ENCODE assay signal across 22 cellular contexts in genomic region chr7:77197135-77197534, GRCh38. TPM values are rescaled to one million over a fixed set of nuclear protein-coding genes. Genes with fewer than 3 reads are reported as not detected.
DNase-seq lines count a peak whose midpoint lies in the region; ATAC-seq and TF ChIP-seq lines count a peak whose summit lies in the region.
"Had no signal": no experiment of that assay in that cellular context is flagged by ENCODE, and none has a peak within 500 bp of the region (broad histone marks: within the 10 kb centered on the region; RNA-seq: fewer than 3 reads in every experiment).

No MANE protein-coding gene starts in this region.

- H3K4me1 Mint-ChIP-seq in activated naive CD8-positive, alpha-beta T cell treated with anti-CD3 and anti-CD28 coated beads, Interleukin-2, amount 10 ng/mL, durations not matched to agents 7 days and 5 days = peaks cover 46% of the 10 kb centered on the region
- peaks cover 49% of the 10 kb centered on the region for H3K4me1 Mint-ChIP-seq in activated naive CD8-positive, alpha-beta T cell treated with anti-CD3 and anti-CD28 coated beads for 36 hours

- no peaks in the 10 kb centered on the region for H3K27me3 ChIP-seq in muscle layer of colon (ENCODE audit: control insufficient read depth in 1 of 2, insufficient read depth in 2 of 2, low read length in 2 of 2)
- H3K27me3 ChIP-seq in transverse colon = no peaks in the 10 kb centered on the region

- peak overlapping the region; percentile 93 for H3K4me3 Mint-ChIP-seq in activated naive CD8-positive, alpha-beta T cell treated with anti-CD3 and anti-CD28 coated beads, Interleukin-2, amount 10 ng/mL, durations not matched to agents 7 days and 5 days
- no peak overlapping the region for H3K4me3 Mint-ChIP-seq in activated naive CD8-positive, alpha-beta T cell treated with anti-CD3 and anti-CD28 coated beads for 36 hours
- H3K4me3 Mint-ChIP-seq: type B pancreatic cell had no signal

- H3K4me1 ChIP-seq in muscle layer of colon (ENCODE audit: insufficient read depth, low read length) (peaks cover 8% of the 10 kb centered on the region), transverse colon (peaks cover 6 to 63% (median 28%) of the 10 kb centered on the region in 4 donors)

- no peak overlapping the region for H3K27ac ChIP-seq in coronary artery
- H3K27ac ChIP-seq in muscle layer of colon (ENCODE audit: low read depth, low read length) = peak overlapping the region; percentile 27
- peak overlapping the region; percentile 74 to 83 (median 74) for H3K27ac ChIP-seq in transverse colon

- no peak for TF ChIP-seq EP300 in transverse colon (IDR thresholded peaks at IDR 0.05; ENCODE audit: low read depth)

- peak overlapping the region; percentile 4 for H3K9ac ChIP-seq in muscle layer of colon (ENCODE audit: low read length)

- TF ChIP-seq POLR2A in transverse colon (IDR thresholded peaks at IDR 0.05) = no peak

- peaks cover 8% of the 10 kb centered on the region for H3K36me3 Mint-ChIP-seq in activated naive CD8-positive, alpha-beta T cell treated with anti-CD3 and anti-CD28 coated beads, Interleukin-2, amount 10 ng/mL, durations not matched to agents 7 days and 5 days
- H3K36me3 Mint-ChIP-seq in activated naive CD8-positive, alpha-beta T cell treated with anti-CD3 and anti-CD28 coated beads for 36 hours = no peaks in the 10 kb centered on the region
- H3K36me3 Mint-ChIP-seq: type B pancreatic cell had no signal

- no peak for TF ChIP-seq CTCF in coronary artery (IDR thresholded peaks at IDR 0.05)
- no peak for TF ChIP-seq CTCF in transverse colon (IDR thresholded peaks at IDR 0.05)

- H3K36me3 ChIP-seq in muscle layer of colon (ENCODE audit: insufficient read depth, low read length) (no peaks in the 10 kb centered on the region), transverse colon (no peaks in the 10 kb centered on the region)

- in situ Hi-C loops in transverse colon (cut with MboI; ENCODE audit: low pct_ligation_motif_present in 1 of 4, low pct_unique_long_range_greater_than_20kb in 1 of 4, low sequenced_read_pairs in 3 of 4) = no loop called here

- H3K27ac Mint-ChIP-seq in activated naive CD8-positive, alpha-beta T cell treated with anti-CD3 and anti-CD28 coated beads, Interleukin-2, amount 10 ng/mL, durations not matched to agents 7 days and 5 days = no peak overlapping the region
- H3K27ac Mint-ChIP-seq in activated naive CD8-positive, alpha-beta T cell treated with anti-CD3 and anti-CD28 coated beads for 36 hours = no peak overlapping the region
- H3K27ac Mint-ChIP-seq: type B pancreatic cell had no signal

- H3K9me3 ChIP-seq in muscle layer of colon (ENCODE audit: low read length) = no peaks in the 10 kb centered on the region
- H3K9me3 ChIP-seq in transverse colon = no peaks in the 10 kb centered on the region

- no peaks in the 10 kb centered on the region for H3K9me3 Mint-ChIP-seq in activated naive CD8-positive, alpha-beta T cell treated with anti-CD3 and anti-CD28 coated beads, Interleukin-2, amount 10 ng/mL, durations not matched to agents 7 days and 5 days
- no peaks in the 10 kb centered on the region for H3K9me3 Mint-ChIP-seq in activated naive CD8-positive, alpha-beta T cell treated with anti-CD3 and anti-CD28 coated beads for 36 hours
- H3K9me3 Mint-ChIP-seq: type B pancreatic cell had no signal

- H3K4me3 ChIP-seq in coronary artery (peak overlapping the region; percentile 73), muscle layer of colon (ENCODE audit: low read depth in 1 of 2, low read length in 2 of 2) (peak overlapping the region in 1 of 2 donors; percentile 87), transverse colon (peak overlapping the region in 1 of 4 donors; percentile 57)

- DNase-seq in activated naive CD8-positive, alpha-beta T cell treated with anti-CD3 and anti-CD28 coated beads, Interleukin-2, amount 10 ng/mL, durations not matched to agents 7 days and 5 days = no peak
- DNase-seq in activated naive CD8-positive, alpha-beta T cell treated with anti-CD3 and anti-CD28 coated beads for 36 hours = no peak
- DNase-seq in coronary artery (ENCODE audit: low spot score) (no peak), transverse colon (peak; percentile 35), DMS114 treated with DMSO at 0.1 percent for 48 hours (lab: John Stamatoyannopoulos, UW; ENCODE audit: unreplicated experiment) (no peak)
- DNase-seq: activated CD4-positive, alpha-beta T cell treated with anti-CD3 and anti-CD28 coated beads for 4 hours; caudate nucleus; CD4-positive, alpha-beta memory T cell; foreskin fibroblast; mesendoderm; NCI-H1092; NCI-H82; stimulated activated CD4-positive, alpha-beta T cell treated with anti-CD3 and anti-CD28 coated beads, Interleukin-4, amount 100 ng/mL, for 24 hours; stimulated activated CD8-positive, alpha-beta memory T cell treated with anti-CD3 and anti-CD28 coated beads, Interleukin-4, amount 100 ng/mL, for 48 hours had no signal

- 40% methylated on average over 3 to 4 of the region's 4 CpGs for WGBS in transverse colon (ENCODE audit: low coverage in 1 of 2), 2 donors

- POLR2A ChIA-PET in activated naive CD8-positive, alpha-beta T cell treated with anti-CD3 and anti-CD28 coated beads, Interleukin-2, amount 10 ng/mL, durations not matched to agents 7 days and 5 days (lab: Charles Lee) = no interaction called here

- intact Hi-C loops in transverse colon (cut with DNase I; ENCODE audit: low total_unique reads) = no loop called here

- no peak for ATAC-seq in activated naive CD8-positive, alpha-beta T cell treated with anti-CD3 and anti-CD28 coated beads, Interleukin-2, amount 10 ng/mL, durations not matched to agents 7 days and 5 days (ENCODE audit: low read depth)
- ATAC-seq in GM19328 (IDR thresholded peaks at IDR 0.05; ENCODE audit: unreplicated experiment) (no peak), HG02763 (IDR thresholded peaks at IDR 0.05; ENCODE audit: unreplicated experiment) (no peak)
- ATAC-seq: Panc1, sciatic nerve, SK-N-SH treated with all-trans-retinoic acid at 6 μM for 48 hours had no signal

- no peaks in the 10 kb centered on the region for H3K27me3 Mint-ChIP-seq in activated naive CD8-positive, alpha-beta T cell treated with anti-CD3 and anti-CD28 coated beads, Interleukin-2, amount 10 ng/mL, durations not matched to agents 7 days and 5 days
- H3K27me3 Mint-ChIP-seq in activated naive CD8-positive, alpha-beta T cell treated with anti-CD3 and anti-CD28 coated beads for 36 hours = no peaks in the 10 kb centered on the region
- H3K27me3 Mint-ChIP-seq: CD4-positive, alpha-beta memory T cell had no signal

RNA-seq across cellular contexts. Expression of gene FGL2, which starts 2.5 kb away (rescaled TPM):
- 10 to 100 TPM in 1 of 2 experiments, 1 to 10 TPM in 1; 9.6 to 10.7 TPM for total RNA-seq in activated naive CD8-positive, alpha-beta T cell treated with anti-CD3 and anti-CD28 coated beads, Interleukin-2, amount 10 ng/mL, durations not matched to agents 7 days and 5 days
- total RNA-seq in activated naive CD8-positive, alpha-beta T cell treated with anti-CD3 and anti-CD28 coated beads for 36 hours = 1 to 10 TPM; 1.1 to 1.4 TPM
- 10 to 100 TPM; 23.1 to 45.2 (median 33.6) TPM for total RNA-seq in transverse colon
- total RNA-seq: Daoy had no signal

Comparison
In these comparisons a context has a peak if more than half of its experiments do, and no peak if none do; other contexts are left out.
1. RNA of gene FGL2, which starts 2.5 kb away (total RNA-seq): 23.1 to 45.2 TPM in transverse colon and 9.6 to 10.7 TPM in activated naive CD8-positive, alpha-beta T cell treated with anti-CD3 and anti-CD28 coated beads, Interleukin-2, amount 10 ng/mL, durations not matched to agents 7 days and 5 days; 1.1 to 1.4 TPM in activated naive CD8-positive, alpha-beta T cell treated with anti-CD3 and anti-CD28 coated beads for 36 hours; every median in the first group is over 4 times any median in the second.
2. H3K27ac ChIP-seq: peak in muscle layer of colon (single experiment) and transverse colon (4 of 4); none in coronary artery (0 of 2).